3 cellular contexts compared by ENCODE assay signal in the genomic region with DNA sequence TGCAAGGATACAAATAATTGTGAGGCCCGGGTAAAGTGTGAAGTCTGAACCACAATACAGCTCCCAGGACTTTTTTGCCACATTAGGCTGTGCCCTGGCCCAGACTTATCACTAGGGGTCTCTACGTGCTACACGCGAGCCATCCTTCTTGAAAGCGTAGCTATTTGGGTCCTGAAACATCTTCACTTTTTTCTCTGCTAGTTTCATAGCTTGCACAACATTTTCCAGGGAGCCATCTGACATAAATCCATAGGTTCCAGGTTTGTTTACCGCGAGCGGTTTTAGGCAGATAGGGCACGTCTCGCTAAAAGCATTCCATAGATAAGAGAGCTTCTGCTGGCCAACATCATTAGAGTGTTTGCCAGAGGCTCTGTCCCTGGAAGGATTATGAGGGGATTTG.
A peak's percentile ranks its signal among the peaks of the same experiment; 100 is the strongest.
TF ChIP-seq lines count a peak whose summit lies in the region.

No MANE protein-coding gene starts in this region.

TF ChIP-seq in A549, 52 proteins besides CTCF, POLR2A, EP300 and RAD21 (continued from another document):
- no peak for TF ChIP-seq HES2 (IDR thresholded peaks at IDR 0.05)

TF ChIP-seq in HEK293, 187 proteins besides CTCF, POLR2A, EP300 and RAD21 (continued from another document):
- TF ChIP-seq, protein P1, sequence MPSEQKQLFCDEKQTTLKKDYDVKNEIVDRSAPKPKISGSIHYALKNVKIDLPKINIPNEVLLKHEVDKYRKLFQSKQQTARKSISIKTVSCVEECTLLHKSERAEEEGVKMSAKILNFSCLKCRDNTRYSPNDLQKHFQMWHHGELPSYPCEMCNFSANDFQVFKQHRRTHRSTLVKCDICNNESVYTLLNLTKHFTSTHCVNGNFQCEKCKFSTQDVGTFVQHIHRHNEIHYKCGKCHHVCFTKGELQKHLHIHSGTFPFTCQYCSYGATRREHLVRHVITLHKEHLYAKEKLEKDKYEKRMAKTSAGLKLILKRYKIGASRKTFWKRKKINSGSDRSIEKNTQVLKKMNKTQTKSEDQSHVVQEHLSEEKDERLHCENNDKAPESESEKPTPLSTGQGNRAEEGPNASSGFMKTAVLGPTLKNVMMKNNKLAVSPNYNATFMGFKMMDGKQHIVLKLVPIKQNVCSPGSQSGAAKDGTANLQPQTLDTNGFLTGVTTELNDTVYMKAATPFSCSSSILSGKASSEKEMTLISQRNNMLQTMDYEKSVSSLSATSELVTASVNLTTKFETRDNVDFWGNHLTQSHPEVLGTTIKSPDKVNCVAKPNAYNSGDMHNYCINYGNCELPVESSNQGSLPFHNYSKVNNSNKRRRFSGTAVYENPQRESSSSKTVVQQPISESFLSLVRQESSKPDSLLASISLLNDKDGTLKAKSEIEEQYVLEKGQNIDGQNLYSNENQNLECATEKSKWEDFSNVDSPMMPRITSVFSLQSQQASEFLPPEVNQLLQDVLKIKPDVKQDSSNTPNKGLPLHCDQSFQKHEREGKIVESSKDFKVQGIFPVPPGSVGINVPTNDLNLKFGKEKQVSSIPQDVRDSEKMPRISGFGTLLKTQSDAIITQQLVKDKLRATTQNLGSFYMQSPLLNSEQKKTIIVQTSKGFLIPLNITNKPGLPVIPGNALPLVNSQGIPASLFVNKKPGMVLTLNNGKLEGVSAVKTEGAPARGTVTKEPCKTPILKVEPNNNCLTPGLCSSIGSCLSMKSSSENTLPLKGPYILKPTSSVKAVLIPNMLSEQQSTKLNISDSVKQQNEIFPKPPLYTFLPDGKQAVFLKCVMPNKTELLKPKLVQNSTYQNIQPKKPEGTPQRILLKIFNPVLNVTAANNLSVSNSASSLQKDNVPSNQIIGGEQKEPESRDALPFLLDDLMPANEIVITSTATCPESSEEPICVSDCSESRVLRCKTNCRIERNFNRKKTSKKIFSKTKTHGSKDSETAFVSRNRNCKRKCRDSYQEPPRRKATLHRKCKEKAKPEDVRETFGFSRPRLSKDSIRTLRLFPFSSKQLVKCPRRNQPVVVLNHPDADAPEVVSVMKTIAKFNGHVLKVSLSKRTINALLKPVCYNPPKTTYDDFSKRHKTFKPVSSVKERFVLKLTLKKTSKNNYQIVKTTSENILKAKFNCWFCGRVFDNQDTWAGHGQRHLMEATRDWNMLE (tag by site-specific recombination; conservative IDR thresholded peaks at IDR 0.05; ENCODE audit: low read depth): no peak
- TF ChIP-seq ZNF843 (tag by site-specific recombination; IDR thresholded peaks at IDR 0.05) (peak; percentile 44; the same call in 1 of the 2 replicates), ZXDB (tag by site-specific recombination; IDR thresholded peaks at IDR 0.05) (0 out of 2 replicates have a peak, but pooled peaks have one; percentile 72), ZBTB20 (tag by site-specific recombination; IDR thresholded peaks at IDR 0.05) (peak; percentile 71), OSR2 (tag by site-specific recombination; IDR thresholded peaks at IDR 0.05) (peak; percentile 56; the same call in 1 of the 2 replicates), SP2 (tag by site-specific recombination; IDR thresholded peaks at IDR 0.05) (no peak)

TF ChIP-seq in WTC11, 78 proteins besides CTCF, POLR2A, EP300 and RAD21 (continued from another document):
- TF ChIP-seq FOXP4 (CRISPR knock-in tag; IDR thresholded peaks at IDR 0.05): no peak
- TF ChIP-seq ATF6 (CRISPR knock-in tag; IDR thresholded peaks at IDR 0.05): no peak
- TF ChIP-seq ESRRA (CRISPR knock-in tag; IDR thresholded peaks at IDR 0.05; ENCODE audit: borderline replicate concordance): no peak
- TF ChIP-seq, protein P2, sequence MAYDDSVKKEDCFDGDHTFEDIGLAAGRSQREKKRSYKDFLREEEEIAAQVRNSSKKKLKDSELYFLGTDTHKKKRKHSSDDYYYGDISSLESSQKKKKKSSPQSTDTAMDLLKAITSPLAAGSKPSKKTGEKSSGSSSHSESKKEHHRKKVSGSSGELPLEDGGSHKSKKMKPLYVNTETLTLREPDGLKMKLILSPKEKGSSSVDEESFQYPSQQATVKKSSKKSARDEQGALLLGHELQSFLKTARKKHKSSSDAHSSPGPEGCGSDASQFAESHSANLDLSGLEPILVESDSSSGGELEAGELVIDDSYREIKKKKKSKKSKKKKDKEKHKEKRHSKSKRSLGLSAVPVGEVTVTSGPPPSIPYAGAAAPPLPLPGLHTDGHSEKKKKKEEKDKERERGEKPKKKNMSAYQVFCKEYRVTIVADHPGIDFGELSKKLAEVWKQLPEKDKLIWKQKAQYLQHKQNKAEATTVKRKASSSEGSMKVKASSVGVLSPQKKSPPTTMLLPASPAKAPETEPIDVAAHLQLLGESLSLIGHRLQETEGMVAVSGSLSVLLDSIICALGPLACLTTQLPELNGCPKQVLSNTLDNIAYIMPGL (CRISPR knock-in tag; IDR thresholded peaks at IDR 0.05): no peak
- no peak for TF ChIP-seq JUN (CRISPR knock-in tag; IDR thresholded peaks at IDR 0.05)
- TF ChIP-seq TCF7 (CRISPR knock-in tag; IDR thresholded peaks at IDR 0.05; ENCODE audit: low read depth): no peak
- TF ChIP-seq NR2C2 (CRISPR knock-in tag; IDR thresholded peaks at IDR 0.05): no peak
- TF ChIP-seq, protein P3, sequence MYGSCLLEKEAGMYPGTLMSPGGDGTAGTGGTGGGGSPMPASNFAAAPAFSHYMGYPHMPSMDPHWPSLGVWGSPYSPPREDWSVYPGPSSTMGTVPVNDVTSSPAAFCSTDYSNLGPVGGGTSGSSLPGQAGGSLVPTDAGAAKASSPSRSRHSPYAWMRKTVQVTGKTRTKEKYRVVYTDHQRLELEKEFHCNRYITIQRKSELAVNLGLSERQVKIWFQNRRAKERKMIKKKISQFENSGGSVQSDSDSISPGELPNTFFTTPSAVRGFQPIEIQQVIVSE (CRISPR knock-in tag; IDR thresholded peaks at IDR 0.05; ENCODE audit: borderline replicate concordance): no peak
- no peak for TF ChIP-seq EMX1 (CRISPR knock-in tag; IDR thresholded peaks at IDR 0.05)
- TF ChIP-seq AFF4 (CRISPR knock-in tag; IDR thresholded peaks at IDR 0.05; ENCODE audit: borderline replicate concordance): no peak
- no peak for TF ChIP-seq ZNF219 (CRISPR knock-in tag; IDR thresholded peaks at IDR 0.05; ENCODE audit: borderline replicate concordance)
- no peak for TF ChIP-seq NFYB (CRISPR knock-in tag; conservative IDR thresholded peaks at IDR 0.05; ENCODE audit: low read depth)
